Comparison of ENCODE assay signal across 15 cellular contexts in the genomic region with DNA sequence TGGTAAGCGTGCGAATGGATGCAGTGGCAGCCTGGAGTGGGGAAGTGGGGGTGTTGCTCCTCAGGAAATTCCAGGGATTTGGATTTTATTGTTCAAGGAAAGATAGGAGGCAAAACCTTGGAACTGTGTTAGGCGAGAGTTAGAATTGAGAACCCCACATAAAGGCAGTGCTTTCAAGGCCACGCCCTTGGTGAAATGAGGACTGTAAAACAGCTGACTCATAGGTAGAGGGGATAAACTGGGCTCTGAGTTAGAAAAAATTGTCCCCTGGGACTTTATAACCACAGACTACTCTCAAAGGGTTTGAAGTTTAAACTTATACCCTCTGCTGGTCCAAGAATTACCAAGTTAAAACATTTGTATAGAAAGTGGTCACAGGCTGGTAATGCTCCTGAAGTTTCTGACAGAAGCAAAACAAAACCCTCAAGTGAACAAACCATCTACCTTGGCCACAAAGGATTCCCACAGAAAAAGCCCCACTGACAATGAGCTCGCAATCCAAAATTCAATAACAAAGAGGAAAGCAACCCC.
DNase-seq lines count a peak whose midpoint lies in the region; ATAC-seq and TF ChIP-seq lines count a peak whose summit lies in the region.
"Had no signal": no experiment of that assay in that cellular context is flagged by ENCODE, and none has a peak within 500 bp of the region (broad histone marks: within the 10 kb centered on the region; RNA-seq: fewer than 3 reads in every experiment).

No MANE protein-coding gene starts in this region.

- H3K27ac Mint-ChIP-seq in CD4-positive, alpha-beta T cell = no peak overlapping the region
- H3K27ac Mint-ChIP-seq: neural progenitor cell had no signal

- no peaks in the 10 kb centered on the region for H3K9me3 ChIP-seq in GM23248 (ENCODE audit: low read depth)
- H3K9me3 ChIP-seq in CD4-positive, alpha-beta T cell (ENCODE audit: control insufficient read depth, low read length) = no peaks in the 10 kb centered on the region

- intact Hi-C loops in CD4-positive, alpha-beta T cell (cut with DNase I, micrococcal nuclease) = no loop called here

- H3K4me2 ChIP-seq in GM23248 (ENCODE audit: unreplicated experiment) = no peak overlapping the region
- H3K4me2 ChIP-seq: neural progenitor cell had no signal

- H3K4me1 Mint-ChIP-seq in CD4-positive, alpha-beta T cell (ENCODE audit: low read depth) = no peaks in the 10 kb centered on the region

- in situ Hi-C loops in GM23248 (cut with MboI) = no loop called here

- H3K27ac ChIP-seq in GM23248 = no peak overlapping the region
- H3K27ac ChIP-seq in CD4-positive, alpha-beta T cell (ENCODE audit: low read depth, low read length) = no peak overlapping the region
- H3K27ac ChIP-seq: neural progenitor cell had no signal

- no peaks in the 10 kb centered on the region for H3K4me1 ChIP-seq in GM23248 (ENCODE audit: insufficient read depth)

- no peak overlapping the region for H3K9ac ChIP-seq in GM23248
- H3K9ac ChIP-seq: neural progenitor cell had no signal

- H4K20me1 ChIP-seq in GM23248 (ENCODE audit: insufficient read depth) = no peaks in the 10 kb centered on the region

- H3K27me3 ChIP-seq in GM23248 (replicated peaks; ENCODE audit: insufficient read depth) = no peaks in the 10 kb centered on the region; the same call in none of the 2 replicates
- peaks cover 7% of the 10 kb centered on the region for H3K27me3 ChIP-seq in CD4-positive, alpha-beta T cell (ENCODE audit: control insufficient read depth, insufficient read depth, low read length)
- H3K27me3 ChIP-seq: neural progenitor cell had no signal

- POLR2A ChIA-PET in CD4-positive, alpha-beta T cell (lab: Charles Lee) = no interaction called here

- H3K79me2 ChIP-seq in GM23248 (ENCODE audit: insufficient read depth) = no peaks in the 10 kb centered on the region

- H3K36me3 ChIP-seq in GM23248 (ENCODE audit: low read depth) = no peaks in the 10 kb centered on the region
- H3K36me3 ChIP-seq: neural progenitor cell had no signal

- no peak overlapping the region for H3K4me3 Mint-ChIP-seq in CD4-positive, alpha-beta T cell
- H3K4me3 Mint-ChIP-seq: neural progenitor cell had no signal

- H3K27me3 Mint-ChIP-seq in CD4-positive, alpha-beta T cell = peaks cover 46% of the 10 kb centered on the region

- ATAC-seq in GM18861 (IDR thresholded peaks at IDR 0.05; ENCODE audit: unreplicated experiment) (peak; percentile 87), HG03439 (IDR thresholded peaks at IDR 0.05; ENCODE audit: unreplicated experiment) (no peak)
- no peak for ATAC-seq in CD4-positive, alpha-beta T cell (ENCODE audit: poor library complexity)
- ATAC-seq: SK-N-SH treated with all-trans-retinoic acid at 6 μM for 48 hours had no signal

- TF ChIP-seq CTCF in CD4-positive, alpha-beta T cell (IDR thresholded peaks at IDR 0.05) = no peak

- H3F3A ChIP-seq in GM23248 (ENCODE audit: insufficient read depth) = no peaks in the 10 kb centered on the region

- H3K4me3 ChIP-seq in GM23248 = no peak overlapping the region
- H3K4me3 ChIP-seq: neural progenitor cell had no signal

- H3K9me3 Mint-ChIP-seq in CD4-positive, alpha-beta T cell = no peaks in the 10 kb centered on the region

- H3K36me3 Mint-ChIP-seq in CD4-positive, alpha-beta T cell (ENCODE audit: low read depth) = no peaks in the 10 kb centered on the region
- H3K36me3 Mint-ChIP-seq: neural progenitor cell had no signal

- DNase-seq in GM23248 = peak; percentile 48
- peak; percentile 1 for DNase-seq in HS-27A (ENCODE audit: low read depth)
- peak; percentile 21 for DNase-seq in myocyte (ENCODE audit: low read depth)
- DNase-seq in HuH-7.5 (ENCODE audit: low spot score) = no peak
- DNase-seq in NCI-H1694 treated with DMSO at 0.1 percent for 48 hours (lab: John Stamatoyannopoulos, UW) = no peak
- DNase-seq in CD4-positive, alpha-beta T cell = no peak
- DNase-seq: activated CD8-positive, alpha-beta memory T cell treated with anti-CD3 and anti-CD28 coated beads, Interleukin-2, amount 50 U/mL, for 4 hours; central memory CD4-positive, alpha-beta T cell; DND-41; NCI-H2081 treated with DMSO at 0.1 percent for 48 hours; stimulated activated CD4-positive, alpha-beta T cell treated with anti-CD3 and anti-CD28 coated beads, Interleukin-4, amount 100 ng/mL, for 1 hour had no signal

- WGBS in GM23248 (ENCODE audit: low coverage in 1 of 2, low lambda C conversion rate in 2 of 2, missing lambda C conversion rate in 2 of 2), 2 experiments = 81 to 84% methylated on average over 5 of the region's 5 CpGs

- CTCF ChIA-PET in CD4-positive, alpha-beta T cell (lab: Charles Lee) = no interaction called here

- H2AFZ ChIP-seq in GM23248 = no peak overlapping the region
- H2AFZ ChIP-seq: neural progenitor cell had no signal

- H3K9me2 ChIP-seq in GM23248 (ENCODE audit: insufficient read depth) = no peaks in the 10 kb centered on the region

Comparison
In these comparisons a context has a peak if more than half of its experiments do, and no peak if none do; other contexts are left out.
1. DNase-seq: peak in GM23248 (single experiment), HS-27A (single experiment) and myocyte (single experiment); none in HuH-7.5 (single experiment), NCI-H1694 treated with DMSO at 0.1 percent for 48 hours (single experiment) and CD4-positive, alpha-beta T cell (0 of 10).